Comparison of ENCODE assay signal across 22 cellular contexts in genomic region chr2:237164474-237165047, GRCh38.
DNase-seq lines count a peak whose midpoint lies in the region; ATAC-seq, FAIRE-seq and TF ChIP-seq lines count a peak whose summit lies in the region.
"Had no signal": no experiment of that assay in that cellular context is flagged by ENCODE, and none has a peak within 500 bp of the region (broad histone marks: within the 10 kb centered on the region; RNA-seq: fewer than 3 reads in every experiment).

No MANE protein-coding gene starts in this region.

- intact Hi-C loops in Panc1 (cut with micrococcal nuclease; ENCODE audit: unreplicated experiment) = no loop called here
- intact Hi-C loops in heart left ventricle (cut with DNase I) = loop anchor here in 8 of 10 donors (2.0 to 10.0 kb wide), 5 partner anchors 158 to 248 kb away; partner anchors contain the start of gene COL6A3 (in 3 of the 8)
- intact Hi-C loops in prostate gland (cut with DNase I) = no loop called here
- intact Hi-C loops in left colon (cut with DNase I, micrococcal nuclease) = loop anchor here in 1 of 2 donors (10.0 kb wide), 1 partner anchor 310 kb away; no protein-coding TSS in a partner anchor

- POLR2A ChIA-PET in Panc1 (lab: Charles Lee) = no interaction called here

- in situ Hi-C loops in Panc1 (cut with HindIII; ENCODE audit: low pct_unique_long_range_greater_than_20kb, low sequenced_read_pairs) = no loop called here

- no peaks in the 10 kb centered on the region for H3K79me2 ChIP-seq in ACC112 (ENCODE audit: control insufficient read depth, insufficient read depth, low read length, unreplicated experiment)

- BruUV-seq in Panc1 (replicated peaks; lab: Mats Ljungman, UMichigan) = no TSS peak

- H3K27ac ChIP-seq in ACC112 (ENCODE audit: low read depth, low read length) (no peak overlapping the region; the same call in 1 of the 2 replicates), Panc1 (ENCODE audit: low read length) (peak overlapping the region; percentile 49; the same call in 1 of the 2 replicates), heart left ventricle (peak overlapping the region in 10 of 12 donors; percentile 5 to 58 (median 40)), prostate gland (peak overlapping the region; percentile 30 to 62)
- H3K27ac ChIP-seq: coronary artery, ovary had no signal

- H2AFZ ChIP-seq in ACC112 (ENCODE audit: low read length, unreplicated experiment) = peak overlapping the region; percentile 11

- H3K4me3 ChIP-seq in ACC112 (ENCODE audit: low read depth, low read length) (no peak overlapping the region), Panc1 (ENCODE audit: low read depth in 2 of 2, low read length in 2 of 2) (no peak overlapping the region), heart left ventricle (no peak overlapping the region), prostate gland (no peak overlapping the region), foreskin fibroblast (ENCODE audit: low read depth in 1 of 2, low read length in 2 of 2) (peak overlapping the region in 1 of 2 donors; percentile 0)
- H3K4me3 ChIP-seq: coronary artery, ovary had no signal

- no peak for ATAC-seq in Panc1
- peak in 2 of 4 donors; percentile 17 to 26 for ATAC-seq in heart left ventricle
- ATAC-seq in left colon = no peak
- ATAC-seq: activated T-cell treated with anti-CD3 and anti-CD28 coated beads, Interleukin-2, amount 50 U/mL, for 72 hours; effector memory CD8-positive, alpha-beta T cell; natural killer cell treated with Interleukin-12 subunit alpha and Interleukin-12 subunit beta and Interleukin-15 and Interleukin-18, amount 100 ng/mL, for 72 hours; sciatic nerve had no signal

- DNase-seq in Panc1 (ENCODE audit: low read depth, low spot score) = no peak
- no peak for DNase-seq in heart left ventricle
- no peak for DNase-seq in prostate gland (ENCODE audit: low spot score)
- no peak for DNase-seq in left colon
- DNase-seq in RCC 7860 (ENCODE audit: low spot score) = no peak
- no peak for DNase-seq in inferior parietal cortex (ENCODE audit: extremely low spot score)
- DNase-seq in foreskin fibroblast = no peak
- DNase-seq: activated CD4-positive, alpha-beta T cell treated with anti-CD3 and anti-CD28 coated beads for 48 hours; activated naive CD4-positive, alpha-beta T cell treated with anti-CD3 and anti-CD28 coated beads for 36 hours; activated T-cell treated with anti-CD3 and anti-CD28 coated beads, Interleukin-2, amount 50 U/mL, for 72 hours; amygdala; C1 segment of cervical spinal cord; effector memory CD8-positive, alpha-beta T cell; head of caudate nucleus; Karpas-422; NCI-H2171; ovary; substantia nigra had no signal

- H3K4me1 ChIP-seq in ACC112 (ENCODE audit: control insufficient read depth, insufficient read depth, low read length, unreplicated experiment) = peaks cover 7% of the 10 kb centered on the region
- no peaks in the 10 kb centered on the region for H3K4me1 ChIP-seq in Panc1 (ENCODE audit: control insufficient read depth, insufficient read depth, low read length)
- peaks cover 0 to 15% (median 3%) of the 10 kb centered on the region in 12 donors for H3K4me1 ChIP-seq in heart left ventricle
- no peaks in the 10 kb centered on the region for H3K4me1 ChIP-seq in prostate gland (replicated peaks)

- no peak for TF ChIP-seq CTCF in Panc1 (IDR thresholded peaks at IDR 0.05)
- no peak for TF ChIP-seq CTCF in heart left ventricle (IDR thresholded peaks at IDR 0.05)
- no peak for TF ChIP-seq CTCF in prostate gland (IDR thresholded peaks at IDR 0.05)
- TF ChIP-seq CTCF in foreskin fibroblast (IDR thresholded peaks at IDR 0.05; ENCODE audit: low read depth, low read length) = no peak

- peaks cover 8% of the 10 kb centered on the region; the same call in 1 of the 2 replicates for H3K36me3 ChIP-seq in ACC112 (ENCODE audit: insufficient read depth, low read length)
- H3K36me3 ChIP-seq in Panc1 (ENCODE audit: control insufficient read depth, insufficient read depth, low read length) = no peaks in the 10 kb centered on the region
- H3K36me3 ChIP-seq in heart left ventricle = no peaks in the 10 kb centered on the region
- no peaks in the 10 kb centered on the region for H3K36me3 ChIP-seq in prostate gland
- H3K36me3 ChIP-seq: ovary had no signal

- CTCF ChIA-PET in Panc1 (lab: Charles Lee) = interaction anchor here (1.0 kb wide), 2 partner anchors 246 to 391 kb away, joined by 3 to 11 read pairs; no protein-coding TSS in a partner anchor

- H3K27me3 ChIP-seq in ACC112 (ENCODE audit: insufficient read depth, low read length) (no peaks in the 10 kb centered on the region), Panc1 (ENCODE audit: control insufficient read depth, insufficient read depth, low read length) (no peaks in the 10 kb centered on the region), heart left ventricle (no peaks in the 10 kb centered on the region), prostate gland (replicated peaks; ENCODE audit: insufficient read depth) (no peaks in the 10 kb centered on the region)
- H3K27me3 ChIP-seq: ovary had no signal

- TF ChIP-seq POLR2A in heart left ventricle (IDR thresholded peaks at IDR 0.05) (no peak), prostate gland (IDR thresholded peaks at IDR 0.05) (no peak)

- 77 to 82% (median 80%) methylated on average over 10 of the region's 10 CpGs for WGBS in heart left ventricle, 4 donors
- 21% methylated on average over 10 of the region's 10 CpGs for WGBS in prostate gland

- H3K9me3 ChIP-seq in Panc1 (ENCODE audit: control insufficient read depth, insufficient read depth, low read depth, low read length) = 0 out of 2 replicates have a peak, but pooled peaks cover 4% of the 10 kb centered on the region
- peaks cover 0 to 15% (median 1%) of the 10 kb centered on the region in 12 donors for H3K9me3 ChIP-seq in heart left ventricle
- H3K9me3 ChIP-seq in prostate gland = no peaks in the 10 kb centered on the region
- H3K9me3 ChIP-seq: ovary had no signal

- no peak for FAIRE-seq in RCC 7860 (lab: Jason Lieb, UNC)

Comparison
In these comparisons a context has a peak if more than half of its experiments do, and no peak if none do; other contexts are left out.
1. intact Hi-C loops: an anchor here in heart left ventricle (2.0 to 10.0 kb wide); none called in Panc1 and prostate gland.